8 cellular contexts compared by ENCODE assay signal in genomic region chr13:49240017-49240416, GRCh38. TPM values are rescaled to one million over a fixed set of nuclear protein-coding genes. Genes with fewer than 3 reads are reported as not detected.
A peak's percentile ranks its signal among the peaks of the same experiment; 100 is the strongest.
DNase-seq lines count a peak whose midpoint lies in the region; ATAC-seq and TF ChIP-seq lines count a peak whose summit lies in the region.

No MANE protein-coding gene starts in this region.

- intact Hi-C loops in lower leg skin (cut with DNase I; ENCODE audit: low total_unique reads): no loop called here

- in situ Hi-C loops in KBM-7 (cut with MboI; ENCODE audit: low pct_unique_long_range_greater_than_20kb, low sequenced_read_pairs): no loop called here

- H3K36me3 ChIP-seq in tibial nerve: peaks cover 0 to 4% (median 0%) of the 10 kb centered on the region in 3 donors

- H3K27ac ChIP-seq in tibial nerve: no peak overlapping the region

- H3K4me1 ChIP-seq in tibial nerve: no peaks in the 10 kb centered on the region

- no peak for TF ChIP-seq EP300 in tibial nerve (IDR thresholded peaks at IDR 0.05)

- peaks cover 0 to 5% (median 0%) of the 10 kb centered on the region in 4 donors for H3K9me3 ChIP-seq in tibial nerve

- TF ChIP-seq CTCF in tibial nerve (IDR thresholded peaks at IDR 0.05) (peak in 4 of 5 experiments; percentile 29 to 67 (median 41)), lower leg skin (IDR thresholded peaks at IDR 0.05) (no peak)

- H3K27me3 ChIP-seq in tibial nerve: no peaks in the 10 kb centered on the region

- 30 to 39% methylated on average over 4 of the region's 4 CpGs for WGBS in tibial nerve, 2 donors
- 45 to 46% methylated on average over 4 of the region's 4 CpGs for WGBS in lower leg skin, 2 donors

- TF ChIP-seq POLR2A in tibial nerve (IDR thresholded peaks at IDR 0.05) (no peak), lower leg skin (IDR thresholded peaks at IDR 0.05) (no peak)

- no peak for ATAC-seq in GM21381 (IDR thresholded peaks at IDR 0.05; ENCODE audit: unreplicated experiment)

- DNase-seq in activated CD4-positive, alpha-beta T cell treated with anti-CD3 and anti-CD28 coated beads for 24 hours (ENCODE audit: low read depth in 2 of 2): peak; percentile 15 to 29
- DNase-seq in activated CD4-positive, alpha-beta T cell treated with anti-CD3 and anti-CD28 coated beads for 1 hour: no peak
- peak; percentile 61 for DNase-seq in KBM-7
- peak; percentile 45 to 59 for DNase-seq in activated CD4-positive, alpha-beta T cell treated with anti-CD3 and anti-CD28 coated beads, Interleukin-2, amount 50 U/mL, for 48 hours
- DNase-seq in iPS-NIHi7 (ENCODE audit: extremely low spot score): peak; percentile 41
- no peak for DNase-seq in tibial nerve (ENCODE audit: low spot score in 2 of 2)
- DNase-seq in lower leg skin (ENCODE audit: low spot score in 2 of 2): no peak

- no peak overlapping the region for H3K4me3 ChIP-seq in tibial nerve
- H3K4me3 ChIP-seq in lower leg skin (ENCODE audit: low read depth, poor library complexity, severe bottlenecking): no peak overlapping the region

RNA-seq across cellular contexts. Expression of gene CDADC1, which starts 7.7 kb away (rescaled TPM):
- total RNA-seq in tibial nerve: 10 to 100 TPM in 3 of 4 donors, 1 to 10 TPM in 1; 9.0 to 19.5 (median 14.1) TPM
- 1 to 10 TPM in 3 of 4 donors, under 1 TPM in 1; 0.84 to 7.2 (median 1.9) TPM for total RNA-seq in lower leg skin

RNA-seq across cellular contexts. Expression of gene MLNR, which starts 19.9 kb away (rescaled TPM):
- total RNA-seq in tibial nerve (under 1 TPM in 1 of 4 donors, not detected in 3; 0.42 TPM), lower leg skin (not detected)

Comparison
In these comparisons a context has a peak if more than half of its experiments do, and no peak if none do; other contexts are left out.
1. DNase-seq: peak in activated CD4-positive, alpha-beta T cell treated with anti-CD3 and anti-CD28 coated beads for 24 hours (2 of 2), KBM-7 (single experiment), activated CD4-positive, alpha-beta T cell treated with anti-CD3 and anti-CD28 coated beads, Interleukin-2, amount 50 U/mL, for 48 hours (2 of 2) and iPS-NIHi7 (single experiment); none in activated CD4-positive, alpha-beta T cell treated with anti-CD3 and anti-CD28 coated beads for 1 hour (single experiment), tibial nerve (0 of 2) and lower leg skin (0 of 2).
2. CTCF ChIP-seq: peak in tibial nerve (4 of 5); none in lower leg skin (0 of 3).